Comparison of ENCODE assay signal across 8 cellular contexts in genomic region chr6:37704923-37705238, GRCh38. TPM values are rescaled to one million over a fixed set of nuclear protein-coding genes. Genes with fewer than 3 reads are reported as not detected.
A peak's percentile ranks its signal among the peaks of the same experiment; 100 is the strongest.
DNase-seq lines count a peak whose midpoint lies in the region; ATAC-seq and TF ChIP-seq lines count a peak whose summit lies in the region.

No MANE protein-coding gene starts in this region.

- CTCF ChIA-PET in SK-N-SH (lab: Yijun Ruan, JAX) = interaction anchor here (0.5 to 2.7 kb wide), 38 partner anchors 10 to 973 kb away, joined by 3 to 17 read pairs (median 4); partner anchors contain the start of gene ZFAND3

- no peaks in the 10 kb centered on the region for H4K20me1 ChIP-seq in SK-N-SH (ENCODE audit: insufficient read depth)
- H4K20me1 ChIP-seq in fibroblast of lung (ENCODE audit: control insufficient read depth, extremely low read depth, insufficient read depth, low read length) = no peaks in the 10 kb centered on the region

- peaks cover 6% of the 10 kb centered on the region for H3F3A ChIP-seq in SK-N-SH (replicated peaks; ENCODE audit: insufficient read depth)

- TF ChIP-seq EP300 in SK-N-SH (IDR thresholded peaks at IDR 0.05; ENCODE audit: borderline replicate concordance in 1 of 2, low read depth in 1 of 2, low read length in 1 of 2) = no peak

- H3K9me3 ChIP-seq in SK-N-SH (no peaks in the 10 kb centered on the region), fibroblast of lung (ENCODE audit: control insufficient read depth, insufficient read depth, low read depth, low read length) (no peaks in the 10 kb centered on the region)

- H3K79me2 ChIP-seq in SK-N-SH (ENCODE audit: insufficient read depth) = no peaks in the 10 kb centered on the region
- H3K79me2 ChIP-seq in fibroblast of lung (ENCODE audit: control insufficient read depth, insufficient read depth, low read length) = no peaks in the 10 kb centered on the region

- 0 out of 2 replicates have a peak overlapping the region, but pooled peaks have one; percentile 11 for H2AFZ ChIP-seq in SK-N-SH (ENCODE audit: low read depth)
- H2AFZ ChIP-seq in fibroblast of lung (ENCODE audit: low read length) = peak overlapping the region; percentile 25

- ATAC-seq in GM18907 (IDR thresholded peaks at IDR 0.05; ENCODE audit: unreplicated experiment) = peak; percentile 17

- 89% methylated on average over 4 of the region's 5 CpGs for WGBS in SK-N-SH (ENCODE audit: low lambda C conversion rate)

- POLR2A ChIA-PET in SK-N-SH (lab: Yijun Ruan, JAX) = interaction anchor here (0.6 to 1.3 kb wide), 5 partner anchors 79 to 480 kb away, joined by 3 to 6 read pairs (median 5); partner anchors contain the start of gene ZFAND3

- no peak for TF ChIP-seq RAD21 in SK-N-SH (IDR thresholded peaks at IDR 0.05; ENCODE audit: low read length)

- H3K4me1 ChIP-seq in SK-N-SH (ENCODE audit: control insufficient read depth in 1 of 2, insufficient read depth in 2 of 2, low read depth in 1 of 2, low read length in 1 of 2) (peaks cover 0 to 9% of the 10 kb centered on the region in 2 experiments; a peak in 1 of 4 replicates), fibroblast of lung (ENCODE audit: control insufficient read depth, extremely low read depth, insufficient read depth, low read length) (peaks cover 5% of the 10 kb centered on the region)

- peak overlapping the region in 1 of 2 experiments; percentile 26; a peak in 1 of 4 replicates for H3K4me3 ChIP-seq in SK-N-SH (ENCODE audit: low read depth in 2 of 2, low read length in 1 of 2)
- peak overlapping the region in 3 of 4 experiments; percentile 0 to 54 (median 52) for H3K4me3 ChIP-seq in fibroblast of lung (replicated peaks in 1 of 4; ENCODE audit: control extremely low read depth in 1 of 4, insufficient read depth in 1 of 4, low read depth in 3 of 4, low read length in 4 of 4)
- peak overlapping the region; percentile 56 for H3K4me3 ChIP-seq in retinal pigment epithelial cell (ENCODE audit: low read length)

- H3K4me2 ChIP-seq in SK-N-SH (no peak overlapping the region), fibroblast of lung (ENCODE audit: extremely low read depth, insufficient read depth, low read length) (peak overlapping the region; percentile 20)

- no peak for DNase-seq in SK-N-SH
- DNase-seq in fibroblast of lung (ENCODE audit: low read depth in 2 of 2) = no peak
- no peak for DNase-seq in retinal pigment epithelial cell (ENCODE audit: low read depth)
- DNase-seq in NCI-H345 (lab: John Stamatoyannopoulos, UW) = no peak
- DNase-seq in stimulated activated CD4-positive, alpha-beta T cell treated with anti-CD3 and anti-CD28 coated beads, Interleukin-4, amount 100 ng/mL, for 24 hours = no peak
- DNase-seq in occipital lobe (lab: John Stamatoyannopoulos, UW) = no peak
- DNase-seq in C1 segment of cervical spinal cord (lab: John Stamatoyannopoulos, UW) = no peak

- H3K9ac ChIP-seq in SK-N-SH (no peak overlapping the region), fibroblast of lung (ENCODE audit: insufficient read depth, low read length) (peak overlapping the region; percentile 22)

- H3K9me2 ChIP-seq in SK-N-SH = no peaks in the 10 kb centered on the region

- H3K27ac ChIP-seq in SK-N-SH (ENCODE audit: low read depth in 2 of 2, low read length in 1 of 2) = peak overlapping the region in 1 of 2 experiments; percentile 74; a peak in 2 of 4 replicates
- H3K27ac ChIP-seq in fibroblast of lung (ENCODE audit: insufficient read depth, low read length) = no peak overlapping the region

- H3K36me3 ChIP-seq in SK-N-SH (replicated peaks in 1 of 2; ENCODE audit: control insufficient read depth in 1 of 2, insufficient read depth in 2 of 2, low read length in 1 of 2) (no peaks in the 10 kb centered on the region), fibroblast of lung (ENCODE audit: control insufficient read depth, insufficient read depth, low read length) (no peaks in the 10 kb centered on the region)

- H3K27me3 ChIP-seq in SK-N-SH (ENCODE audit: insufficient read depth) = no peaks in the 10 kb centered on the region
- H3K27me3 ChIP-seq in fibroblast of lung (ENCODE audit: control insufficient read depth, insufficient read depth, low read length) = no peaks in the 10 kb centered on the region

- TF ChIP-seq CTCF in SK-N-SH (IDR thresholded peaks at IDR 0.05) (no peak), fibroblast of lung (conservative IDR thresholded peaks at IDR 0.05 in 1 of 2, IDR thresholded peaks at IDR 0.05 in 1 of 2; ENCODE audit: low read depth in 1 of 2, low read length in 2 of 2) (no peak), retinal pigment epithelial cell (conservative IDR thresholded peaks at IDR 0.05; ENCODE audit: low read depth, low read length) (no peak)

TF ChIP-seq in SK-N-SH, 30 proteins besides CTCF, POLR2A, EP300 and RAD21:
- no peak for TF ChIP-seq SMC3 (IDR thresholded peaks at IDR 0.05; ENCODE audit: low read depth, low read length)
- TF ChIP-seq MEF2A (IDR thresholded peaks at IDR 0.05; ENCODE audit: borderline replicate concordance, low read depth) = no peak
- TF ChIP-seq GATA2 (CRISPR knock-in tag; IDR thresholded peaks at IDR 0.05) = no peak
- no peak for TF ChIP-seq ZBTB33 (IDR thresholded peaks at IDR 0.05; ENCODE audit: borderline replicate concordance, low read depth)
- TF ChIP-seq YY1 (IDR thresholded peaks at IDR 0.05; ENCODE audit: low read depth) = no peak
- no peak for TF ChIP-seq FOXJ3 (CRISPR knock-in tag; IDR thresholded peaks at IDR 0.05)
- TF ChIP-seq RXRA (IDR thresholded peaks at IDR 0.05; ENCODE audit: borderline replicate concordance, low read depth) = no peak
- no peak for TF ChIP-seq TCF12 (IDR thresholded peaks at IDR 0.05)
- TF ChIP-seq JUND (IDR thresholded peaks at IDR 0.05) = no peak
- TF ChIP-seq TAF1 (IDR thresholded peaks at IDR 0.05; ENCODE audit: borderline replicate concordance, low read depth, low read length) = no peak
- no peak for TF ChIP-seq USF1 (IDR thresholded peaks at IDR 0.05; ENCODE audit: borderline replicate concordance, low read depth)
- no peak for TF ChIP-seq TEAD4 (IDR thresholded peaks at IDR 0.05; ENCODE audit: borderline replicate concordance, insufficient read depth)
- TF ChIP-seq GABPA (IDR thresholded peaks at IDR 0.05; ENCODE audit: low read depth) = no peak

RNA-seq across cellular contexts. Expression of gene MDGA1, which starts 7.2 kb away (rescaled TPM):
- polyA plus RNA-seq in SK-N-SH (2012; rRNA removed) (4.4 and 5.1 TPM in 2 replicates), fibroblast of lung (7.0 and 8.5 TPM in 2 replicates)
- 1.5 and 2.0 TPM in 2 replicates for polyA plus RNA-seq in SK-N-SH (2012; cell fraction: cytosol; rRNA removed)
- polyA plus RNA-seq in SK-N-SH (2012; cell fraction: nucleus; rRNA removed) = 9.9 and 16.9 TPM in 2 replicates
- total RNA-seq in fibroblast of lung (3.1 and 9.1 TPM in 2 replicates), occipital lobe (19.8 TPM)
- 11.4 and 14.6 TPM in 2 replicates for polyA plus RNA-seq in fibroblast of lung (2012)
- polyA minus RNA-seq in fibroblast of lung (ENCODE audit: low replicate concordance) = 21.4 and 43.4 TPM in 2 replicates
